Comparison of ENCODE assay signal across 23 cellular contexts in the genomic region with DNA sequence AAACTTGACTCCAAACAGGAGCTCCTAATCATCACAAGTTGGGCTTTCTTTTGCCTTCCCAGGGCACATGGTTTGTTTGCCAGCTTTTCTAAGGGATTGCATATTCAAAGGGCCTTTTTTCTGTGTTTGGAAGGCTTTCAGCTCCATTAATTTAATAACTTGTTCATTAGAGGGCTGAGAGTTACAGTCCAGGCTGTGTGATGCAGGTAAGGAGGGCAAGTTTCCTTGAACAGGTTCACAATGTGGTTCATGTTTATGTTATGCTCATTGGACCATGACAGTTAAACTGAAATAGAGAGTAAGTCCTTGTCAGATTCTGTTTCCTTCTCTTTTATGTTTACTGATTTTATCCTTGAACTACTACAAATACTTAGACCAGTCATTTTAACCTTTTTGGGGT.
"Had no signal": no experiment of that assay in that cellular context is flagged by ENCODE, and none has a peak within 500 bp of the region (broad histone marks: within the 10 kb centered on the region; RNA-seq: fewer than 3 reads in every experiment).

No MANE protein-coding gene starts in this region.

- H3K27ac ChIP-seq: esophagus muscularis mucosa, foreskin keratinocyte, heart left ventricle, neutrophil, right lobe of liver, testis, transverse colon had no signal

- H3K9me3 ChIP-seq: neutrophil, right lobe of liver, testis had no signal

- ATAC-seq: foreskin keratinocyte; heart left ventricle; left ventricle myocardium superior; right lobe of liver; stimulated activated naive CD8-positive, alpha-beta T cell treated with anti-CD3 and anti-CD28 coated beads, Interleukin-15, Interleukin-2, amounts not matched to agents 100 U/mL and 50 U/mL, for 24 hours; T-helper 17 cell had no signal

- H3K4me3 ChIP-seq: esophagus muscularis mucosa, heart left ventricle, right lobe of liver, testis, transverse colon had no signal

- H3K27me3 ChIP-seq: esophagus muscularis mucosa, foreskin keratinocyte, heart left ventricle, neutrophil, right lobe of liver, testis, transverse colon had no signal

- H3K36me3 ChIP-seq: esophagus muscularis mucosa, heart left ventricle, neutrophil, right lobe of liver, transverse colon had no signal

- DNase-seq: activated CD4-positive, alpha-beta memory T cell treated with anti-CD3 and anti-CD28 coated beads for 36 hours; activated CD4-positive, alpha-beta T cell treated with anti-CD3 and anti-CD28 coated beads, Interleukin-2, amount 10 ng/mL, durations not matched to agents 24 days and 14 days; activated CD4-positive, CD25-positive, alpha-beta regulatory T cell treated with anti-CD3 and anti-CD28 coated beads, Interleukin-2, amount 50 U/mL, for 72 hours; activated CD8-positive, alpha-beta memory T cell treated with anti-CD3 and anti-CD28 coated beads, Interleukin-2, amount 50 U/mL, for 48 hours; activated gamma-delta T cell; activated naive CD4-positive, alpha-beta T cell treated with anti-CD3 and anti-CD28 coated beads, Interleukin-2, amount 10 ng/mL, durations not matched to agents 7 days and 5 days; activated naive CD8-positive, alpha-beta T cell treated with anti-CD3 and anti-CD28 coated beads, Interleukin-2, amount 10 ng/mL, durations not matched to agents 7 days and 5 days; activated T-cell treated with anti-CD3 and anti-CD28 coated beads, Interleukin-2, amount 50 U/mL, for 24 hours; amygdala; central memory CD4-positive, alpha-beta T cell; endodermal cell; foreskin keratinocyte; heart left ventricle; left ventricle myocardium superior; right lobe of liver; stimulated activated CD4-positive, alpha-beta T cell treated with anti-CD3 and anti-CD28 coated beads, Interleukin-4, amount 100 ng/mL, for 1 hour; stimulated activated naive CD8-positive, alpha-beta T cell treated with anti-CD3 and anti-CD28 coated beads, Interleukin-15, Interleukin-2, amounts not matched to agents 100 U/mL and 50 U/mL, for 24 hours; T-helper 17 cell; T1000; testis; transverse colon had no signal

- H3K4me1 ChIP-seq: esophagus muscularis mucosa, foreskin keratinocyte, right lobe of liver, testis, transverse colon had no signal
